22 cellular contexts compared by ENCODE assay signal in the genomic region with DNA sequence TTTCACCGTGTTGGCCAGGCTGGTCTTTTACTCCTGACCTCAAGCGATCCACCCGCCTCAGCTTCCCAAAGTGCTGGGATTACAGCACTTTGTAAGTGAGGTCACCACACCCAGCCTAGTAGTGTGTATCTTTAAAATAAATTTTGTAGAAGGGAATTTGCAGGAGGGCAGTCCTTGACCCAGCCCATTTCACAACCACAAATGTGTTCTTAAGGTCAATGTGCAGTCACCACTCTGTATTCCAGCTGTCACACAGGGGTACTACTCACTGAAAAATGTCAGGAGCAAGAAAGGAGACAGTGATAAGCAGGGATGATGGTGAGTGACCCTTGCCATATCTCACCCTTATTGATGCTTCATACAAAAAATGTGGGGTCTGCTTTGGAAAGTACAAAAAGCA.
DNase-seq lines count a peak whose midpoint lies in the region; ATAC-seq and TF ChIP-seq lines count a peak whose summit lies in the region.
"Had no signal": no experiment of that assay in that cellular context is flagged by ENCODE, and none has a peak within 500 bp of the region (broad histone marks: within the 10 kb centered on the region; RNA-seq: fewer than 3 reads in every experiment).

No MANE protein-coding gene starts in this region.

- H3K27me3 ChIP-seq in esophagus muscularis mucosa, result no peaks in the 10 kb centered on the region
- H3K27me3 ChIP-seq: BE2C had no signal

- no peak for TF ChIP-seq CTCF in esophagus muscularis mucosa (IDR thresholded peaks at IDR 0.05)

- peak overlapping the region; percentile 4 for H3K27ac ChIP-seq in caudate nucleus (ENCODE audit: low read depth, low read length)
- H3K27ac ChIP-seq in esophagus muscularis mucosa (replicated peaks in 1 of 4), result no peak overlapping the region
- H3K27ac ChIP-seq: PC-9, SK-N-MC had no signal

- no peaks in the 10 kb centered on the region for H3K36me3 ChIP-seq in esophagus muscularis mucosa
- H3K36me3 ChIP-seq: BE2C had no signal

- peak; percentile 54 for ATAC-seq in left lobe of liver
- ATAC-seq: GM23338, Right ventricle myocardium inferior had no signal

- DNase-seq in A172 (ENCODE audit: low spot score) (peak; percentile 10), LHCN-M2 (ENCODE audit: low read depth) (peak; percentile 67), caudate nucleus (lab: John Stamatoyannopoulos, UW) (no peak), left lobe of liver (ENCODE audit: low spot score) (no peak), NOMO-1 treated with DMSO at 0.1 percent for 48 hours (lab: John Stamatoyannopoulos, UW; ENCODE audit: unreplicated experiment) (no peak), esophagus muscularis mucosa (ENCODE audit: extremely low spot score) (no peak), DMS53 treated with DMSO at 0.1 percent for 48 hours (lab: John Stamatoyannopoulos, UW; ENCODE audit: unreplicated experiment) (no peak), dedifferentiated amniotic fluid mesenchymal stem cell (ENCODE audit: extremely low spot score) (no peak)
- DNase-seq: 8988T; BE2C; Caco-2; CD4-positive, alpha-beta T cell; DMS153; KG1; NCI-H1417 treated with DMSO at 0.1 percent for 48 hours; NCI-H2029; NCI-H345; NCI-H524 treated with DMSO at 0.1 percent for 48 hours; PC-9 had no signal

- no peak for TF ChIP-seq EP300 in esophagus muscularis mucosa (IDR thresholded peaks at IDR 0.05)

- no peaks in the 10 kb centered on the region for H3K9me3 ChIP-seq in esophagus muscularis mucosa
- H3K9me3 ChIP-seq: BE2C, Caco-2 had no signal

- TF ChIP-seq POLR2A in esophagus muscularis mucosa (IDR thresholded peaks at IDR 0.05; ENCODE audit: low read depth), result no peak

- 93% methylated on average over 3 of the region's 3 CpGs for WGBS in esophagus muscularis mucosa

- no peak overlapping the region for H3K4me3 ChIP-seq in esophagus muscularis mucosa
- H3K4me3 ChIP-seq: GM23338, PC-9, SK-N-MC had no signal

- H3K4me1 ChIP-seq in esophagus muscularis mucosa, result peaks cover 0 to 2% (median 0%) of the 10 kb centered on the region in 4 donors
- H3K4me1 ChIP-seq: BE2C had no signal

- intact Hi-C loops in esophagus muscularis mucosa (cut with DNase I), result no loop called here

Comparison
In these comparisons a context has a peak if more than half of its experiments do, and no peak if none do; other contexts are left out.
1. DNase-seq: peak in A172 (single experiment) and LHCN-M2 (single experiment); none in caudate nucleus (0 of 61), left lobe of liver (single experiment), NOMO-1 treated with DMSO at 0.1 percent for 48 hours (single experiment), esophagus muscularis mucosa (single experiment), DMS53 treated with DMSO at 0.1 percent for 48 hours (single experiment) and dedifferentiated amniotic fluid mesenchymal stem cell (single experiment).